8 cellular contexts compared by ENCODE assay signal in genomic region chr2:68251855-68252406, GRCh38. TPM values are rescaled to one million over a fixed set of nuclear protein-coding genes. Genes with fewer than 3 reads are reported as not detected.
DNase-seq lines count a peak whose midpoint lies in the region; ATAC-seq, FAIRE-seq and TF ChIP-seq lines count a peak whose summit lies in the region.

No MANE protein-coding gene starts in this region.

- H3K27ac ChIP-seq in OCI-LY3 (ENCODE audit: low read length): peak overlapping the region; percentile 86
- peak overlapping the region; percentile 97 for H3K27ac ChIP-seq in left ventricle myocardium inferior (replicated peaks)
- H3K27ac ChIP-seq in gastrocnemius medialis: peak overlapping the region; percentile 95 to 97 (median 97)

- no peak overlapping the region for H2AFZ ChIP-seq in OCI-LY3 (ENCODE audit: low read depth, low read length)

- CTCF ChIA-PET in activated naive CD4-positive, alpha-beta T cell treated with anti-CD3 and anti-CD28 coated beads for 36 hours (lab: Charles Lee): interaction anchor here (0.6 to 2.1 kb wide), 4 partner anchors 49 to 79 kb away, joined by 3 to 11 read pairs (median 4); no protein-coding TSS in a partner anchor

- H3K9me3 ChIP-seq in OCI-LY3 (ENCODE audit: insufficient read depth, low read length) (no peaks in the 10 kb centered on the region), left ventricle myocardium inferior (replicated peaks) (no peaks in the 10 kb centered on the region), gastrocnemius medialis (no peaks in the 10 kb centered on the region)

- peak overlapping the region; percentile 97 for H3K9ac ChIP-seq in OCI-LY3 (ENCODE audit: low read length)

- H4K20me1 ChIP-seq in OCI-LY3 (ENCODE audit: insufficient read depth, low read length): peaks cover 40% of the 10 kb centered on the region

- H3K27ac Mint-ChIP-seq in activated naive CD4-positive, alpha-beta T cell treated with anti-CD3 and anti-CD28 coated beads for 36 hours: peak overlapping the region; percentile 95

- no peak for FAIRE-seq in H54 (lab: Jason Lieb, UNC)

- TF ChIP-seq CTCF in OCI-LY3 (IDR thresholded peaks at IDR 0.05; ENCODE audit: low read depth, low read length) (no peak), left ventricle myocardium inferior (IDR thresholded peaks at IDR 0.05; ENCODE audit: borderline replicate concordance) (no peak), gastrocnemius medialis (IDR thresholded peaks at IDR 0.05 in 4 of 5, conservative IDR thresholded peaks at IDR 0.05 in 1 of 5) (no peak)

- H3K27me3 Mint-ChIP-seq in activated naive CD4-positive, alpha-beta T cell treated with anti-CD3 and anti-CD28 coated beads for 36 hours (ENCODE audit: low read depth): no peaks in the 10 kb centered on the region

- peak; percentile 40 to 45 for ATAC-seq in gastrocnemius medialis

- TF ChIP-seq POLR2A in H54 (IDR thresholded peaks at IDR 0.05; ENCODE audit: low read depth, low read length) (no peak), gastrocnemius medialis (IDR thresholded peaks at IDR 0.05) (no peak)

- H3K36me3 ChIP-seq in OCI-LY3 (replicated peaks; ENCODE audit: low read depth, low read length) (peaks cover 17% of the 10 kb centered on the region), left ventricle myocardium inferior (no peaks in the 10 kb centered on the region), gastrocnemius medialis (no peaks in the 10 kb centered on the region)

- intact Hi-C loops in activated naive CD4-positive, alpha-beta T cell treated with anti-CD3 and anti-CD28 coated beads for 36 hours (cut with micrococcal nuclease): loop anchor here (1.0 to 5.0 kb wide), 15 partner anchors 13 to 855 kb away; partner anchors contain the start of genes APLF, ETAA1, FBXO48 and PNO1
- intact Hi-C loops in left ventricle myocardium inferior (cut with micrococcal nuclease) (no loop called here), gastrocnemius medialis (cut with DNase I; ENCODE audit: low total_unique reads) (loop anchor here (1.0 to 10.0 kb wide), 6 partner anchors 35 to 1133 kb away; partner anchors contain the start of genes C1D, CNRIP1, GFPT1 and PNO1)

- H3K79me2 ChIP-seq in OCI-LY3 (ENCODE audit: low read length): peaks cover 58% of the 10 kb centered on the region

- H3K9me3 Mint-ChIP-seq in activated naive CD4-positive, alpha-beta T cell treated with anti-CD3 and anti-CD28 coated beads for 36 hours: no peaks in the 10 kb centered on the region

- peak overlapping the region; percentile 98 for H3K4me3 Mint-ChIP-seq in activated naive CD4-positive, alpha-beta T cell treated with anti-CD3 and anti-CD28 coated beads for 36 hours

- peaks cover 39% of the 10 kb centered on the region for H3K4me1 Mint-ChIP-seq in activated naive CD4-positive, alpha-beta T cell treated with anti-CD3 and anti-CD28 coated beads for 36 hours (ENCODE audit: low read depth)

- H3K27me3 ChIP-seq in OCI-LY3 (ENCODE audit: low read depth, low read length): no peaks in the 10 kb centered on the region
- H3K27me3 ChIP-seq in left ventricle myocardium inferior (ENCODE audit: low read depth): no peaks in the 10 kb centered on the region
- H3K27me3 ChIP-seq in gastrocnemius medialis: no peaks in the 10 kb centered on the region

- DNase-seq in EL (peak; percentile 23), H54 (ENCODE audit: insufficient read length, low spot score) (peak; percentile 15), left ventricle myocardium inferior (peak; percentile 41), gastrocnemius medialis (peak in 1 of 2 donors; percentile 25), HCEC 1CT (no peak), NCI-H1048 (lab: John Stamatoyannopoulos, UW) (no peak)
- peak; percentile 47 for DNase-seq in activated naive CD4-positive, alpha-beta T cell treated with anti-CD3 and anti-CD28 coated beads for 36 hours

- H3K4me3 ChIP-seq in OCI-LY3 (ENCODE audit: low read length): peak overlapping the region; percentile 99
- H3K4me3 ChIP-seq in left ventricle myocardium inferior: peak overlapping the region; percentile 85
- H3K4me3 ChIP-seq in gastrocnemius medialis: peak overlapping the region; percentile 84 to 92 (median 90)

- H3K4me1 ChIP-seq in OCI-LY3 (ENCODE audit: low read length) (peaks cover 17% of the 10 kb centered on the region), left ventricle myocardium inferior (peaks cover 61% of the 10 kb centered on the region), gastrocnemius medialis (peaks cover 45 to 48% of the 10 kb centered on the region in 2 donors)

- in situ Hi-C loops in gastrocnemius medialis (cut with MboI; ENCODE audit: low sequenced_read_pairs in 4 of 4): no loop called here

- H3K4me2 ChIP-seq in OCI-LY3 (ENCODE audit: low read length): peak overlapping the region; percentile 94

- peaks cover 14% of the 10 kb centered on the region for H3K36me3 Mint-ChIP-seq in activated naive CD4-positive, alpha-beta T cell treated with anti-CD3 and anti-CD28 coated beads for 36 hours (ENCODE audit: low read depth)

RNA-seq across cellular contexts. Expression of gene PPP3R1, which starts 0.4 kb away (rescaled TPM):
- total RNA-seq in activated naive CD4-positive, alpha-beta T cell treated with anti-CD3 and anti-CD28 coated beads for 36 hours: 10 to 100 TPM; 61.3 to 63.5 TPM
- total RNA-seq in left ventricle myocardium inferior (34.6 TPM), gastrocnemius medialis (10 to 100 TPM; 16.9 to 32.3 (median 29.8) TPM)

Comparison
In these comparisons a context has a peak if more than half of its experiments do, and no peak if none do; other contexts are left out.
1. DNase-seq: peak in EL (single experiment), H54 (single experiment), activated naive CD4-positive, alpha-beta T cell treated with anti-CD3 and anti-CD28 coated beads for 36 hours (single experiment) and left ventricle myocardium inferior (single experiment); none in HCEC 1CT (single experiment) and NCI-H1048 (single experiment).
2. Peak in every context shown above with its lines, with median percentiles within 50 percentile points of each other: H3K27ac ChIP-seq and H3K4me3 ChIP-seq.